Comparison of ENCODE assay signal across 1 cellular context in the genomic region with DNA sequence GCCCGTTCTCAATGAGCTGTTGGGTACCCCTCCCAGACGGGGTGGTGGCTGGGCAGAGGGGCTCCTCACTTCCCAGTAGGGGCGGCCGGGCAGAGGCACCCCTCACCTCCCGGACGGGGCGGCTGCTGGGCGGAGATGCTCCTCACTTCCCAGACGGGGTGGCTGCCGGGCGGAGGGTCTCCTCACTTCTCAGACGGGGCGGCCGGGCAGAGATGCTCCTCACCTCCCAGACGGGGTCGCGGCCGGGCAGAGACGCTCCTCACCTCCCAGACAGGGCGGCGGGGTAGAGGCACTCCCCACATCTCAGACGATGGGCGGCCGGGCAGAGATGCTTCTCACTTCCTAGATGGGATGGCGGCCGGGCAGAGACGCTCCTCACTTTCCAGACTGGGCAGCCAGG. TPM values are rescaled to one million over a fixed set of nuclear protein-coding genes. Genes with fewer than 3 reads are reported as not detected.
"Had no signal": no experiment of that assay in that cellular context is flagged by ENCODE, and none has a peak within 500 bp of the region (broad histone marks: within the 10 kb centered on the region; RNA-seq: fewer than 3 reads in every experiment).

No MANE protein-coding gene starts in this region.

RNA-seq across cellular contexts. Expression of a gene that starts 57.2 kb away (rescaled TPM):
- total RNA-seq: activated CD4-positive, alpha-beta memory T cell treated with anti-CD3 and anti-CD28 coated beads for 36 hours had no signal
